Comparison of ENCODE assay signal across 8 cellular contexts in the genomic region with DNA sequence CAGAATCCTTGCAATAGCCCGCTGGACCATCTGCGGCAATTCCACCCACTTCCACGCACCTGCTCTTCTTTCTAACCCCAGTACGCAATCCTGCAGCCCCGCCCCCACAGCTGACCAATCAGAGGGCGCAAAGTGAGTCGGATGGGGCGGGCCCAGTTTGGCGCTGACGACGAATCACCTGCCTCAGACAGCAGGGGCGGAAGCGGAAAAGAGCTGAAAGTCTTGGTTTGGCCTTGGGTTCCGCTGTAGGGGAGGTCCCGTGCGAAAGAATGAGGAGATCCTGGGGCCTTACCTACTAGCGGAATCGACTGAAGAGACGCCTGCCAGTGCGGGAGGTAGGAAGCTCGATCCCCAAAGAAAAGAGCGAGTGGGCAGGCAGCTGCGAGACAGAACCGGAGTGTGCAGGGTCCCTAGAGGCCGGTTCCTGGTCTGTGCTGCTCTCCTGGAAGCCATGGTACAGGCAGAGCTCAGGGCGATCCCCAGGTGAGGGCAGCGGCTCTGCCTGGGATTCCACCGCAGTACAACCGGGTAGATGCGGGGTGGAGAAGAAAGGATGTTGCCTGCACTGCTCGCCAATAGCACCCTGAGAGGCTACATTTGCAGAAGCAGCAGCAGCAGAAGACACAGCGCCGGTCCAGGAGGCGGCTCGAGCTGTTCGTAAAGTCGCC. TPM values are rescaled to one million over a fixed set of nuclear protein-coding genes. Genes with fewer than 3 reads are reported as not detected.
DNase-seq lines count a peak whose midpoint lies in the region; ATAC-seq and TF ChIP-seq lines count a peak whose summit lies in the region.

A gene (plus strand): TSS at position 225 of the 668 bp plus-strand sequence. CDS start 560 bp downstream, outside the sequence.

- CTCF ChIA-PET in AG04450 (lab: Charles Lee) = interaction anchor here (0.6 to 4.9 kb wide), 12 partner anchors 20 to 598 kb away, joined by 3 to 70 read pairs (median 3); no protein-coding TSS in a partner anchor
- CTCF ChIA-PET in WTC11 (lab: Charles Lee) = interaction anchor here (1.0 to 3.2 kb wide), 13 partner anchors 11 to 608 kb away, joined by 3 to 40 read pairs (median 6); a partner anchor contains a TSS

- H3K79me2 ChIP-seq in smooth muscle cell (ENCODE audit: low read depth) = peaks cover 29% of the 10 kb centered on the region

- peak within 1 kb of the TSS; percentile 86 for H2AFZ ChIP-seq in smooth muscle cell (ENCODE audit: low read depth)

- TF ChIP-seq CTCF in AG04450 (IDR thresholded peaks at IDR 0.05; ENCODE audit: low read depth, low read length) = peak; percentile 24; the same call in 1 of the 2 replicates
- no peak for TF ChIP-seq CTCF in WTC11 (IDR thresholded peaks at IDR 0.05)
- no peak for TF ChIP-seq CTCF in smooth muscle cell (IDR thresholded peaks at IDR 0.05; ENCODE audit: borderline replicate concordance, insufficient read depth, poor library complexity, severe bottlenecking)

- H3K9me3 ChIP-seq in AG04450 (ENCODE audit: control insufficient read depth, insufficient read depth, low read length) (no peaks in the 10 kb centered on the region), smooth muscle cell (replicated peaks; ENCODE audit: low read depth) (no peaks in the 10 kb centered on the region)

- no peaks in the 10 kb centered on the region for H3K9me3 Mint-ChIP-seq in WTC11

- DNase-seq in AG04450 (ENCODE audit: low read depth, low spot score) (peak; percentile 84), NCI-H226 (peak; percentile 92), WTC11 (ENCODE audit: low spot score) (peak; percentile 98), caudate nucleus (lab: John Stamatoyannopoulos, UW) (peak; percentile 68 to 99 (median 95)), iPS-NIHi7 (ENCODE audit: extremely low spot score) (peak; percentile 97), smooth muscle cell (lab: John Stamatoyannopoulos, UW; ENCODE audit: unreplicated experiment) (peak; percentile 72)

- no peaks in the 10 kb centered on the region for H3K27me3 ChIP-seq in AG04450 (ENCODE audit: control insufficient read depth, insufficient read depth, low read length)
- H3K27me3 ChIP-seq in smooth muscle cell (ENCODE audit: low read depth) = no peaks in the 10 kb centered on the region

- POLR2A ChIA-PET in AG04450 (lab: Yijun Ruan, JAX) (interaction anchor here (1.2 to 1.8 kb wide), 5 partner anchors 13 to 156 kb away, joined by 3 to 11 read pairs (median 4); no protein-coding TSS in a partner anchor), WTC11 (lab: Charles Lee) (interaction anchor here (0.6 to 1.5 kb wide), 14 partner anchors 8 to 250 kb away, joined by 3 to 17 read pairs (median 4); a partner anchor contains a TSS)

- H3K9ac ChIP-seq in smooth muscle cell (ENCODE audit: low read depth) = peak within 1 kb of the TSS; percentile 66

- H3K36me3 Mint-ChIP-seq in WTC11 = peaks cover 8% of the 10 kb centered on the region

- H4K20me1 ChIP-seq in smooth muscle cell (ENCODE audit: low read depth) = peaks cover 14% of the 10 kb centered on the region

- peaks cover 20% of the 10 kb centered on the region for H3K4me1 Mint-ChIP-seq in WTC11

- peak within 1 kb of the TSS; percentile 97 for H3K4me3 Mint-ChIP-seq in WTC11

- H3K4me3 ChIP-seq in AG04450 (ENCODE audit: low read depth, low read length) (peak within 1 kb of the TSS; percentile 76), smooth muscle cell (peak within 1 kb of the TSS; percentile 90)

- H3K27ac ChIP-seq in AG04450 (ENCODE audit: low read depth, low read length) (peak within 1 kb of the TSS; percentile 66), caudate nucleus (ENCODE audit: low read depth, low read length) (peak within 1 kb of the TSS; percentile 61), smooth muscle cell (ENCODE audit: low read depth) (peak within 1 kb of the TSS; percentile 62)

- peak within 1 kb of the TSS; percentile 96 for H3K4me2 ChIP-seq in smooth muscle cell

- peak within 1 kb of the TSS; percentile 98 for H3K27ac Mint-ChIP-seq in WTC11

- no peaks in the 10 kb centered on the region; the same call in 1 of the 2 replicates for H3K27me3 Mint-ChIP-seq in WTC11 (ENCODE audit: low read depth)

- H3F3A ChIP-seq in smooth muscle cell (ENCODE audit: low read depth) = no peaks in the 10 kb centered on the region

- H3K4me1 ChIP-seq in smooth muscle cell (ENCODE audit: low read depth) = peaks cover 14% of the 10 kb centered on the region

- H3K36me3 ChIP-seq in smooth muscle cell (ENCODE audit: low read depth) = no peaks in the 10 kb centered on the region

- under 1% methylated on average over 37 of the region's 37 CpGs for WGBS in smooth muscle cell (ENCODE audit: low lambda C conversion rate)

- ATAC-seq in GM18909 (IDR thresholded peaks at IDR 0.05; ENCODE audit: poor library complexity, unreplicated experiment) (peak; percentile 100), HG03175 (IDR thresholded peaks at IDR 0.05; ENCODE audit: unreplicated experiment) (peak; percentile 99), WTC11 (peak; percentile 98)

TF ChIP-seq in WTC11, 78 proteins besides CTCF, POLR2A, EP300 and RAD21 (continues in another document):
- TF ChIP-seq KAT7 (CRISPR knock-in tag; IDR thresholded peaks at IDR 0.05; ENCODE audit: borderline replicate concordance) (no peak), ZNF232 (CRISPR knock-in tag; IDR thresholded peaks at IDR 0.05) (0 out of 2 replicates have a peak, but pooled peaks have one; percentile 47), NFYB (CRISPR knock-in tag; conservative IDR thresholded peaks at IDR 0.05; ENCODE audit: low read depth) (peak; percentile 83), ZNF121 (CRISPR knock-in tag; IDR thresholded peaks at IDR 0.05) (no peak), ETV6 (CRISPR knock-in tag; IDR thresholded peaks at IDR 0.05) (peak; percentile 86; the same call in 1 of the 2 replicates), GTF2I (CRISPR knock-in tag; conservative IDR thresholded peaks at IDR 0.05) (no peak), FOXK1 (CRISPR knock-in tag; IDR thresholded peaks at IDR 0.05) (peak; percentile 35; the same call in 1 of the 2 replicates), GABPB1 (CRISPR knock-in tag; IDR thresholded peaks at IDR 0.05) (peak; percentile 59; the same call in 1 of the 2 replicates), SMAD3 (CRISPR knock-in tag; IDR thresholded peaks at IDR 0.05; ENCODE audit: borderline replicate concordance) (peak; percentile 79; the same call in 1 of the 2 replicates), RELA (CRISPR knock-in tag; IDR thresholded peaks at IDR 0.05; ENCODE audit: borderline replicate concordance) (no peak)
- TF ChIP-seq, protein P1, sequence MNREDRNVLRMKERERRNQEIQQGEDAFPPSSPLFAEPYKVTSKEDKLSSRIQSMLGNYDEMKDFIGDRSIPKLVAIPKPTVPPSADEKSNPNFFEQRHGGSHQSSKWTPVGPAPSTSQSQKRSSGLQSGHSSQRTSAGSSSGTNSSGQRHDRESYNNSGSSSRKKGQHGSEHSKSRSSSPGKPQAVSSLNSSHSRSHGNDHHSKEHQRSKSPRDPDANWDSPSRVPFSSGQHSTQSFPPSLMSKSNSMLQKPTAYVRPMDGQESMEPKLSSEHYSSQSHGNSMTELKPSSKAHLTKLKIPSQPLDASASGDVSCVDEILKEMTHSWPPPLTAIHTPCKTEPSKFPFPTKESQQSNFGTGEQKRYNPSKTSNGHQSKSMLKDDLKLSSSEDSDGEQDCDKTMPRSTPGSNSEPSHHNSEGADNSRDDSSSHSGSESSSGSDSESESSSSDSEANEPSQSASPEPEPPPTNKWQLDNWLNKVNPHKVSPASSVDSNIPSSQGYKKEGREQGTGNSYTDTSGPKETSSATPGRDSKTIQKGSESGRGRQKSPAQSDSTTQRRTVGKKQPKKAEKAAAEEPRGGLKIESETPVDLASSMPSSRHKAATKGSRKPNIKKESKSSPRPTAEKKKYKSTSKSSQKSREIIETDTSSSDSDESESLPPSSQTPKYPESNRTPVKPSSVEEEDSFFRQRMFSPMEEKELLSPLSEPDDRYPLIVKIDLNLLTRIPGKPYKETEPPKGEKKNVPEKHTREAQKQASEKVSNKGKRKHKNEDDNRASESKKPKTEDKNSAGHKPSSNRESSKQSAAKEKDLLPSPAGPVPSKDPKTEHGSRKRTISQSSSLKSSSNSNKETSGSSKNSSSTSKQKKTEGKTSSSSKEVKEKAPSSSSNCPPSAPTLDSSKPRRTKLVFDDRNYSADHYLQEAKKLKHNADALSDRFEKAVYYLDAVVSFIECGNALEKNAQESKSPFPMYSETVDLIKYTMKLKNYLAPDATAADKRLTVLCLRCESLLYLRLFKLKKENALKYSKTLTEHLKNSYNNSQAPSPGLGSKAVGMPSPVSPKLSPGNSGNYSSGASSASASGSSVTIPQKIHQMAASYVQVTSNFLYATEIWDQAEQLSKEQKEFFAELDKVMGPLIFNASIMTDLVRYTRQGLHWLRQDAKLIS (CRISPR knock-in tag; IDR thresholded peaks at IDR 0.05; ENCODE audit: borderline replicate concordance) = no peak; the same call in 1 of the 2 replicates
- TF ChIP-seq, protein P2, sequence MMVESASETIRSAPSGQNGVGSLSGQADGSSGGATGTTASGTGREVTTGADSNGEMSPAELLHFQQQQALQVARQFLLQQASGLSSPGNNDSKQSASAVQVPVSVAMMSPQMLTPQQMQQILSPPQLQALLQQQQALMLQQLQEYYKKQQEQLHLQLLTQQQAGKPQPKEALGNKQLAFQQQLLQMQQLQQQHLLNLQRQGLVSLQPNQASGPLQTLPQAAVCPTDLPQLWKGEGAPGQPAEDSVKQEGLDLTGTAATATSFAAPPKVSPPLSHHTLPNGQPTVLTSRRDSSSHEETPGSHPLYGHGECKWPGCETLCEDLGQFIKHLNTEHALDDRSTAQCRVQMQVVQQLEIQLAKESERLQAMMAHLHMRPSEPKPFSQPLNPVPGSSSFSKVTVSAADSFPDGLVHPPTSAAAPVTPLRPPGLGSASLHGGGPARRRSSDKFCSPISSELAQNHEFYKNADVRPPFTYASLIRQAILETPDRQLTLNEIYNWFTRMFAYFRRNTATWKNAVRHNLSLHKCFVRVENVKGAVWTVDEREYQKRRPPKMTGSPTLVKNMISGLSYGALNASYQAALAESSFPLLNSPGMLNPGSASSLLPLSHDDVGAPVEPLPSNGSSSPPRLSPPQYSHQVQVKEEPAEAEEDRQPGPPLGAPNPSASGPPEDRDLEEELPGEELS (CRISPR knock-in tag; IDR thresholded peaks at IDR 0.05) = 0 out of 2 replicates have a peak, but pooled peaks have one; percentile 56
- TF ChIP-seq, protein P3, sequence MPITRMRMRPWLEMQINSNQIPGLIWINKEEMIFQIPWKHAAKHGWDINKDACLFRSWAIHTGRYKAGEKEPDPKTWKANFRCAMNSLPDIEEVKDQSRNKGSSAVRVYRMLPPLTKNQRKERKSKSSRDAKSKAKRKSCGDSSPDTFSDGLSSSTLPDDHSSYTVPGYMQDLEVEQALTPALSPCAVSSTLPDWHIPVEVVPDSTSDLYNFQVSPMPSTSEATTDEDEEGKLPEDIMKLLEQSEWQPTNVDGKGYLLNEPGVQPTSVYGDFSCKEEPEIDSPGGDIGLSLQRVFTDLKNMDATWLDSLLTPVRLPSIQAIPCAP (CRISPR knock-in tag; IDR thresholded peaks at IDR 0.05) = peak; percentile 51; the same call in 1 of the 2 replicates

RNA-seq across cellular contexts. Expression of the gene that starts here (rescaled TPM):
- polyA plus RNA-seq in AG04450 (2011; rRNA removed) = 33.3 and 40.6 TPM in 2 replicates
- 46.7 and 50.8 TPM in 2 replicates for polyA minus RNA-seq in AG04450 (2011; rRNA and poly(A)+ RNA removed)
- 42.3 to 43.7 TPM (median 43.4 TPM) in 3 replicates for total RNA-seq in WTC11 (2021)
- 33.2 and 40.4 TPM in 2 replicates for total RNA-seq in smooth muscle cell
- polyA plus RNA-seq in smooth muscle cell = 17.2 and 21.6 TPM in 2 replicates

Comparison
In these comparisons a context has a peak if more than half of its experiments do, and no peak if none do; other contexts are left out.
1. Peak in every context shown above with its lines: DNase-seq, ATAC-seq, H3K4me3 ChIP-seq and H3K27ac ChIP-seq.